In genomic region chr13:31162151-31163008, GRCh38 we compare ENCODE assay signal across 8 cellular contexts. TPM values are rescaled to one million over a fixed set of nuclear protein-coding genes. Genes with fewer than 3 reads are reported as not detected.
DNase-seq lines count a peak whose midpoint lies in the region; ATAC-seq and TF ChIP-seq lines count a peak whose summit lies in the region.

No MANE protein-coding gene starts in this region.

- DNase-seq in AG08395 (ENCODE audit: low spot score) (peak; percentile 96), NCI-H2196 treated with DMSO at 0.1 percent for 48 hours (lab: John Stamatoyannopoulos, UW; ENCODE audit: unreplicated experiment) (peak; percentile 82), WERI-Rb-1 (peak; percentile 93), caudate nucleus (lab: John Stamatoyannopoulos, UW) (peak; percentile 91 to 100 (median 98)), immature natural killer cell (peak; percentile 97 to 98 (median 98)), smooth muscle cell of the brain vasculature (ENCODE audit: low read depth, low spot score) (peak; percentile 95)

- peak overlapping the region; percentile 95 to 100 (median 98) for H3K27ac Mint-ChIP-seq in immature natural killer cell

- no peak for TF ChIP-seq CTCF in WERI-Rb-1 (IDR thresholded peaks at IDR 0.05; ENCODE audit: low read depth, low read length)

- H3K9me3 Mint-ChIP-seq in immature natural killer cell, result no peaks in the 10 kb centered on the region

- H3K9me3 ChIP-seq in WERI-Rb-1 (ENCODE audit: severe bottlenecking), result no peaks in the 10 kb centered on the region

- no peaks in the 10 kb centered on the region for H3K36me3 Mint-ChIP-seq in immature natural killer cell

- H3K4me3 Mint-ChIP-seq in immature natural killer cell, result peak overlapping the region; percentile 94 to 99 (median 94)

- H3K27ac ChIP-seq in WERI-Rb-1 (peak overlapping the region; percentile 95), caudate nucleus (ENCODE audit: low read depth, low read length) (peak overlapping the region; percentile 100)

- peak overlapping the region; percentile 60 for H3K4me3 ChIP-seq in WERI-Rb-1 (ENCODE audit: low read depth, low read length)

- ATAC-seq in GM18873 (IDR thresholded peaks at IDR 0.05; ENCODE audit: low FRiP score, unreplicated experiment), result peak; percentile 86
- peak; percentile 76 for ATAC-seq in HG03139 (IDR thresholded peaks at IDR 0.05; ENCODE audit: unreplicated experiment)

- peaks cover 12 to 28% (median 13%) of the 10 kb centered on the region in 3 donors for H3K27me3 Mint-ChIP-seq in immature natural killer cell (ENCODE audit: low read depth in 3 of 3)

- no peaks in the 10 kb centered on the region for H3K27me3 ChIP-seq in WERI-Rb-1 (ENCODE audit: insufficient read depth, low read depth, severe bottlenecking)

- peaks cover 32 to 36% of the 10 kb centered on the region in 2 donors for H3K4me1 Mint-ChIP-seq in immature natural killer cell

- H3K36me3 ChIP-seq in WERI-Rb-1, result peaks cover 2% of the 10 kb centered on the region; the same call in 1 of the 2 replicates

RNA-seq across cellular contexts. Expression of gene HSPH1, which starts 0.7 kb away (rescaled TPM):
- 10 to 100 TPM; 19.4 to 44.8 (median 20.3) TPM for polyA plus RNA-seq in immature natural killer cell

RNA-seq across cellular contexts. Expression of gene B3GLCT, which starts 37.4 kb away (rescaled TPM):
- 10 to 100 TPM in 1 of 3 donors, 1 to 10 TPM in 2; 9.0 to 16.9 (median 9.8) TPM for polyA plus RNA-seq in immature natural killer cell

Comparison
In these comparisons a context has a peak if more than half of its experiments do, and no peak if none do; other contexts are left out.
1. Peak in every context shown above with its lines: DNase-seq, ATAC-seq, H3K4me3 ChIP-seq and H3K27ac ChIP-seq.